Comparison of ENCODE assay signal across 1 cellular context in genomic region chr15:43329960-43330779, GRCh38.
TF ChIP-seq lines count a peak whose summit lies in the region.

Gene LCMT2 (minus strand): TSS chr15:43330573. CDS start chr15:43330489, 84 bp downstream.

TF ChIP-seq in HepG2, 621 proteins besides CTCF, POLR2A, EP300 and RAD21 (continued from another document and continues in another):
- no peak for TF ChIP-seq MLLT10 (CRISPR knock-in tag; IDR thresholded peaks at IDR 0.05)
- TF ChIP-seq ZBTB44 (CRISPR knock-in tag; IDR thresholded peaks at IDR 0.05): no peak
- TF ChIP-seq HMGXB3 (CRISPR knock-in tag; IDR thresholded peaks at IDR 0.05; ENCODE audit: borderline replicate concordance): 0 out of 2 replicates have a peak, but pooled peaks have one; percentile 19
- no peak; the same call in 1 of the 2 replicates for TF ChIP-seq ZNF607 (CRISPR knock-in tag; IDR thresholded peaks at IDR 0.05; ENCODE audit: borderline replicate concordance)
- TF ChIP-seq ZNF800 (CRISPR knock-in tag; IDR thresholded peaks at IDR 0.05): peak; percentile 98
- peak; percentile 33; the same call in 1 of the 2 replicates for TF ChIP-seq ZBTB39 (CRISPR knock-in tag; IDR thresholded peaks at IDR 0.05)
- peak; percentile 86 for TF ChIP-seq AGO2 (optimal IDR thresholded peaks at IDR 0.05; ENCODE audit: low read depth, low read length)
- no peak for TF ChIP-seq RAD51 (IDR thresholded peaks at IDR 0.05; ENCODE audit: borderline replicate concordance)
- TF ChIP-seq CC2D1A (CRISPR knock-in tag; IDR thresholded peaks at IDR 0.05): 0 out of 2 replicates have a peak, but pooled peaks have one; percentile 19
- no peak for TF ChIP-seq JUN (CRISPR knock-in tag; IDR thresholded peaks at IDR 0.05)
- TF ChIP-seq ZNF891 (CRISPR knock-in tag; IDR thresholded peaks at IDR 0.05): 0 out of 2 replicates have a peak, but pooled peaks have one; percentile 11
- TF ChIP-seq KDM5A (IDR thresholded peaks at IDR 0.05; ENCODE audit: borderline replicate concordance, low read length): peak; percentile 92
- no peak for TF ChIP-seq FUBP1 (CRISPR knock-in tag; IDR thresholded peaks at IDR 0.05; ENCODE audit: borderline replicate concordance)
- no peak for TF ChIP-seq ZFP62 (CRISPR knock-in tag; IDR thresholded peaks at IDR 0.05)
- no peak for TF ChIP-seq ZNF318 (CRISPR knock-in tag; IDR thresholded peaks at IDR 0.05)
- peak; percentile 71; the same call in 1 of the 2 replicates for TF ChIP-seq CREBL2 (CRISPR knock-in tag; IDR thresholded peaks at IDR 0.05; ENCODE audit: borderline replicate concordance)
- no peak for TF ChIP-seq THYN1 (CRISPR knock-in tag; IDR thresholded peaks at IDR 0.05; ENCODE audit: borderline replicate concordance, low read depth)
- 0 out of 2 replicates have a peak, but pooled peaks have one; percentile 60 for TF ChIP-seq EED (CRISPR knock-in tag; IDR thresholded peaks at IDR 0.05)
- no peak for TF ChIP-seq ZBTB21 (CRISPR knock-in tag; IDR thresholded peaks at IDR 0.05)
- peak; percentile 80 for TF ChIP-seq ZNF317 (CRISPR knock-in tag; IDR thresholded peaks at IDR 0.05)
- no peak for TF ChIP-seq CBX1 (IDR thresholded peaks at IDR 0.05; ENCODE audit: low read depth)
- 0 out of 2 replicates have a peak, but pooled peaks have one; percentile 11 for TF ChIP-seq TEF (CRISPR knock-in tag; IDR thresholded peaks at IDR 0.05)
- TF ChIP-seq TBL1XR1 (IDR thresholded peaks at IDR 0.05; ENCODE audit: borderline replicate concordance, low read length, partially characterized antibody): no peak
- no peak for TF ChIP-seq NFE2L2 (IDR thresholded peaks at IDR 0.05; ENCODE audit: low read length)
- TF ChIP-seq TRIM22 (IDR thresholded peaks at IDR 0.05): no peak
- TF ChIP-seq ZNF441 (CRISPR knock-in tag; IDR thresholded peaks at IDR 0.05; ENCODE audit: borderline replicate concordance): peak; percentile 58; the same call in 1 of the 2 replicates
